In genomic region chr10:63915240-63915639, GRCh38 we compare ENCODE assay signal across 38 cellular contexts.
"Had no signal": no experiment of that assay in that cellular context is flagged by ENCODE, and none has a peak within 500 bp of the region (broad histone marks: within the 10 kb centered on the region; RNA-seq: fewer than 3 reads in every experiment).

No MANE protein-coding gene starts in this region.

- H3K9me3 Mint-ChIP-seq: activated naive CD4-positive, alpha-beta T cell treated with anti-CD3 and anti-CD28 coated beads for 36 hours; activated naive CD4-positive, alpha-beta T cell treated with anti-CD3 and anti-CD28 coated beads, Interleukin-2, amount 10 ng/mL, durations not matched to agents 7 days and 5 days; activated naive CD4-positive, alpha-beta T cell treated with anti-CD3 and anti-CD28 coated beads, Interleukin-2, amount 50 U/mL, for 24 hours; activated naive CD4-positive, alpha-beta T cell treated with anti-CD3 and anti-CD28 coated beads, Interleukin-2, amount 50 U/mL, for 72 hours; activated naive CD8-positive, alpha-beta T cell treated with anti-CD3 and anti-CD28 coated beads for 36 hours; activated naive CD8-positive, alpha-beta T cell treated with anti-CD3 and anti-CD28 coated beads, Interleukin-2, amount 10 ng/mL, durations not matched to agents 7 days and 5 days; activated naive CD8-positive, alpha-beta T cell treated with anti-CD3 and anti-CD28 coated beads, Interleukin-2, amount 50 U/mL, for 24 hours; activated T-cell treated with anti-CD3 and anti-CD28 coated beads, Interleukin-2, amount 50 U/mL, for 4 hours; activated T-cell treated with anti-CD3 and anti-CD28 coated beads, Interleukin-2, amount 50 U/mL, for 72 hours; activated T-helper 1 cell treated with anti-CD3 and anti-CD28 coated beads, Interleukin-12 subunit alpha, Interleukin-12 subunit beta, Interleukin-2, Interleukin-4 antibody, amounts not matched to agents 30 ng/mL and 10 ng/mL and 1 ng/mL, durations not matched to agents 14 hours and 24 hours and 36 hours; activated T-helper 17 cell treated with anti-CD3 and anti-CD28 coated beads, Interleukin-2, amount 50 U/mL, for 72 hours; activated T-helper 2 cell treated with anti-CD3 and anti-CD28 coated beads, Interferon-gamma antibody, Interleukin-2, Interleukin-4, amounts not matched to agents 10 μg/mL and 5 μg/mL and 100 μg/mL, durations not matched to agents 14 hours and 24 hours and 36 hours; brain; central memory CD8-positive, alpha-beta T cell had no signal

- H3K27me3 Mint-ChIP-seq: activated naive CD4-positive, alpha-beta T cell treated with anti-CD3 and anti-CD28 coated beads, Interleukin-2, amount 10 ng/mL, durations not matched to agents 7 days and 5 days; brain had no signal

- DNase-seq: activated effector memory CD4-positive, alpha-beta T cell treated with anti-CD3 and anti-CD28 coated beads, Interleukin-2, amount 50 U/mL, for 16 hours; activated effector memory CD4-positive, alpha-beta T cell treated with Interleukin-2 at 50 U/mL for 16 hours; activated gamma-delta T cell; activated gamma-delta T cell treated with Interleukin-2 at 50 U/mL for 16 hours; activated naive CD4-positive, alpha-beta T cell; activated naive CD4-positive, alpha-beta T cell treated with anti-CD3 and anti-CD28 coated beads for 36 hours; activated naive CD4-positive, alpha-beta T cell treated with anti-CD3 and anti-CD28 coated beads, Interleukin-2, amount 10 ng/mL, durations not matched to agents 7 days and 5 days; activated naive CD4-positive, alpha-beta T cell treated with anti-CD3 and anti-CD28 coated beads, Interleukin-2, amount 50 U/mL, for 16 hours; activated naive CD4-positive, alpha-beta T cell treated with Interleukin-2 at 50 U/mL for 16 hours; activated naive CD8-positive, alpha-beta T cell treated with anti-CD3 and anti-CD28 coated beads for 36 hours; activated naive CD8-positive, alpha-beta T cell treated with anti-CD3 and anti-CD28 coated beads, Interleukin-2, amount 10 ng/mL, durations not matched to agents 7 days and 5 days; activated naive CD8-positive, alpha-beta T cell treated with anti-CD3 and anti-CD28 coated beads, Interleukin-2, amount 50 U/mL, for 24 hours; activated T-cell treated with anti-CD3 and anti-CD28 coated beads for 4 hours; activated T-cell treated with anti-CD3 and anti-CD28 coated beads, Interleukin-2, amount 50 U/mL, for 1 hour; activated T-cell treated with anti-CD3 and anti-CD28 coated beads, Interleukin-2, amount 50 U/mL, for 4 hours; activated T-cell treated with anti-CD3 and anti-CD28 coated beads, Interleukin-2, amount 50 U/mL, for 48 hours; activated T-cell treated with anti-CD3 and anti-CD28 coated beads, Interleukin-2, amount 50 U/mL, for 72 hours; adrenal gland; amniotic stem cell; amygdala; anterior cingulate cortex; aorta; brain microvascular endothelial cell; caudate nucleus; central memory CD4-positive, alpha-beta T cell; cerebellar nuclear complex had no signal

- H3K27me3 ChIP-seq: adrenal gland, ascending aorta, body of pancreas, brain microvascular endothelial cell, cardiac muscle cell had no signal

- H3K4me1 Mint-ChIP-seq: activated naive CD4-positive, alpha-beta T cell treated with anti-CD3 and anti-CD28 coated beads, Interleukin-2, amount 10 ng/mL, durations not matched to agents 7 days and 5 days; activated naive CD4-positive, alpha-beta T cell treated with anti-CD3 and anti-CD28 coated beads, Interleukin-2, amount 50 U/mL, for 24 hours; activated naive CD8-positive, alpha-beta T cell treated with anti-CD3 and anti-CD28 coated beads for 36 hours; activated naive CD8-positive, alpha-beta T cell treated with anti-CD3 and anti-CD28 coated beads, Interleukin-2, amount 10 ng/mL, durations not matched to agents 7 days and 5 days; activated naive CD8-positive, alpha-beta T cell treated with anti-CD3 and anti-CD28 coated beads, Interleukin-2, amount 50 U/mL, for 24 hours; activated T-helper 17 cell treated with anti-CD3 and anti-CD28 coated beads, Interleukin-2, amount 50 U/mL, for 72 hours; central memory CD8-positive, alpha-beta T cell had no signal

- H3K27ac ChIP-seq: adrenal gland, ascending aorta, body of pancreas, brain microvascular endothelial cell, breast epithelium, cardiac muscle cell had no signal

- H3K36me3 ChIP-seq: adrenal gland, ascending aorta, brain microvascular endothelial cell, breast epithelium, cardiac muscle cell had no signal

- H3K27ac Mint-ChIP-seq: activated naive CD4-positive, alpha-beta T cell treated with anti-CD3 and anti-CD28 coated beads for 36 hours; activated naive CD4-positive, alpha-beta T cell treated with anti-CD3 and anti-CD28 coated beads, Interleukin-2, amount 10 ng/mL, durations not matched to agents 7 days and 5 days; activated naive CD4-positive, alpha-beta T cell treated with anti-CD3 and anti-CD28 coated beads, Interleukin-2, amount 50 U/mL, for 24 hours; activated naive CD4-positive, alpha-beta T cell treated with anti-CD3 and anti-CD28 coated beads, Interleukin-2, amount 50 U/mL, for 72 hours; activated naive CD8-positive, alpha-beta T cell; activated naive CD8-positive, alpha-beta T cell treated with anti-CD3 and anti-CD28 coated beads for 36 hours; activated naive CD8-positive, alpha-beta T cell treated with anti-CD3 and anti-CD28 coated beads, Interleukin-2, amount 10 ng/mL, durations not matched to agents 7 days and 5 days; activated naive CD8-positive, alpha-beta T cell treated with anti-CD3 and anti-CD28 coated beads, Interleukin-2, amount 50 U/mL, for 24 hours; activated T-cell treated with anti-CD3 and anti-CD28 coated beads, Interleukin-2, amount 50 U/mL, for 72 hours; activated T-helper 1 cell treated with anti-CD3 and anti-CD28 coated beads, Interleukin-12 subunit alpha, Interleukin-12 subunit beta, Interleukin-2, Interleukin-4 antibody, amounts not matched to agents 30 ng/mL and 10 ng/mL and 1 ng/mL, durations not matched to agents 14 hours and 24 hours and 36 hours; activated T-helper 17 cell treated with anti-CD3 and anti-CD28 coated beads, Interleukin-2, amount 50 U/mL, for 72 hours; activated T-helper 2 cell treated with anti-CD3 and anti-CD28 coated beads, Interferon-gamma antibody, Interleukin-2, Interleukin-4, amounts not matched to agents 10 μg/mL and 5 μg/mL and 100 μg/mL, durations not matched to agents 14 hours and 24 hours and 36 hours; brain had no signal

- H3K9me3 ChIP-seq: adrenal gland, ascending aorta, body of pancreas, breast epithelium had no signal

- H3K4me3 Mint-ChIP-seq: activated naive CD4-positive, alpha-beta T cell treated with anti-CD3 and anti-CD28 coated beads for 36 hours; activated naive CD4-positive, alpha-beta T cell treated with anti-CD3 and anti-CD28 coated beads, Interleukin-2, amount 10 ng/mL, durations not matched to agents 7 days and 5 days; activated naive CD4-positive, alpha-beta T cell treated with anti-CD3 and anti-CD28 coated beads, Interleukin-2, amount 50 U/mL, for 24 hours; activated naive CD8-positive, alpha-beta T cell; activated naive CD8-positive, alpha-beta T cell treated with anti-CD3 and anti-CD28 coated beads for 36 hours; activated naive CD8-positive, alpha-beta T cell treated with anti-CD3 and anti-CD28 coated beads, Interleukin-2, amount 10 ng/mL, durations not matched to agents 7 days and 5 days; activated naive CD8-positive, alpha-beta T cell treated with anti-CD3 and anti-CD28 coated beads, Interleukin-2, amount 50 U/mL, for 24 hours; activated T-cell treated with anti-CD3 and anti-CD28 coated beads, Interleukin-2, amount 50 U/mL, for 4 hours; activated T-cell treated with anti-CD3 and anti-CD28 coated beads, Interleukin-2, amount 50 U/mL, for 72 hours; activated T-helper 1 cell treated with anti-CD3 and anti-CD28 coated beads, Interleukin-12 subunit alpha, Interleukin-12 subunit beta, Interleukin-2, Interleukin-4 antibody, amounts not matched to agents 30 ng/mL and 10 ng/mL and 1 ng/mL, durations not matched to agents 14 hours and 24 hours and 36 hours; activated T-helper 17 cell treated with anti-CD3 and anti-CD28 coated beads, Interleukin-2, amount 50 U/mL, for 72 hours; brain; central memory CD8-positive, alpha-beta T cell had no signal

- H3K4me3 ChIP-seq: adrenal gland, ascending aorta, body of pancreas, breast epithelium, cardiac muscle cell had no signal

- ATAC-seq: activated naive CD4-positive, alpha-beta T cell treated with anti-CD3 and anti-CD28 coated beads, Interleukin-2, amount 50 U/mL, for 72 hours; activated naive CD8-positive, alpha-beta T cell treated with anti-CD3 and anti-CD28 coated beads, Interleukin-2, amount 50 U/mL, for 24 hours; activated T-cell treated with anti-CD3 and anti-CD28 coated beads, Interleukin-2, amount 50 U/mL, for 4 hours; activated T-cell treated with anti-CD3 and anti-CD28 coated beads, Interleukin-2, amount 50 U/mL, for 72 hours; activated T-helper 17 cell treated with anti-CD3 and anti-CD28 coated beads, Interleukin-2, amount 50 U/mL, for 72 hours; body of pancreas had no signal

- H3K36me3 Mint-ChIP-seq: activated naive CD4-positive, alpha-beta T cell treated with anti-CD3 and anti-CD28 coated beads, Interleukin-2, amount 10 ng/mL, durations not matched to agents 7 days and 5 days; activated naive CD4-positive, alpha-beta T cell treated with anti-CD3 and anti-CD28 coated beads, Interleukin-2, amount 50 U/mL, for 24 hours; activated naive CD4-positive, alpha-beta T cell treated with anti-CD3 and anti-CD28 coated beads, Interleukin-2, amount 50 U/mL, for 72 hours; activated naive CD8-positive, alpha-beta T cell; activated naive CD8-positive, alpha-beta T cell treated with anti-CD3 and anti-CD28 coated beads for 36 hours; activated naive CD8-positive, alpha-beta T cell treated with anti-CD3 and anti-CD28 coated beads, Interleukin-2, amount 10 ng/mL, durations not matched to agents 7 days and 5 days; brain had no signal

- H3K4me1 ChIP-seq: adrenal gland, ascending aorta, body of pancreas, breast epithelium had no signal
